In the genomic region with DNA sequence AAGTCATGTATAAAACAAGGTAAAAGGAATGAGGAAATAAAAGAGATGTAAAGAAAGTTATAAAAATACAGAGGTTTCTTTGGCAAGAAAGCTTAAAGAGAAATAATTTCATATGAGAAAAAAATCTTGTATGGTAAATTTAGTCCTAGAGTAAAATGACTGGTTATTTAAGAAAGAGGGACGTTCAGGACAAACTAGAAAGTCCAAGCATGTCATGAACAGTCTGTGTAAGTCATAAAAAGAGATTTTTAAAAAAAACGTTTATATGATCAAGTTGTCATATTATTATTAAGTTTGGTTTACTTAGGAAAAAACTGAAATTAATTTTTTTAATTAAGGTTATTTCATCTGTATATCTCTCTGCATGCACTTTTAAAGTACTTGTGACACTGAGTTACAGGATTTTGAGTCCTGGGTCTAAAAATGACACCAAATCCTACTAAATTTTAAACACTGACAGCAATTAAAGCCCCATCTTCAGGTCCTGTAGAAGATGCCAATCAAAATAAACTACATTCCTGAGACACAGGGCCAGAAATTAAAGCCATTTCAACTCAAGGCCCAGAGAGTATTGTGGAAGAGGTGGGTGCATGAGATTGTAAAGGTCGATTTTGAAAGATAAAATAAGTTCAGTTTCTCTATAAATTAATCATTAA, we compare ENCODE assay signal across 20 cellular contexts.
DNase-seq lines count a peak whose midpoint lies in the region; ATAC-seq, FAIRE-seq and TF ChIP-seq lines count a peak whose summit lies in the region.
"Had no signal": no experiment of that assay in that cellular context is flagged by ENCODE, and none has a peak within 500 bp of the region (broad histone marks: within the 10 kb centered on the region; RNA-seq: fewer than 3 reads in every experiment).

No MANE protein-coding gene starts in this region.

- H3K27me3 Mint-ChIP-seq in T-helper 17 cell, result no peaks in the 10 kb centered on the region
- H3K27me3 Mint-ChIP-seq: T-cell had no signal

- no peak overlapping the region for H3K27ac Mint-ChIP-seq in T-helper 17 cell
- H3K27ac Mint-ChIP-seq: T-cell had no signal

- CTCF ChIA-PET in HEK293 (lab: Yijun Ruan, JAX), result interaction anchor here (0.7 kb wide), 1 partner anchor 51 kb away, joined by 3 read pairs; no protein-coding TSS in a partner anchor

- DNase-seq in NCI-H2171 treated with DMSO at 0.1 percent for 48 hours (lab: John Stamatoyannopoulos, UW) (peak; percentile 4), NCI-H2171 (lab: John Stamatoyannopoulos, UW) (no peak), RPMI8226 (peak; percentile 12), Right ventricle myocardium inferior (ENCODE audit: missing footprints) (no peak), T-helper 17 cell (no peak)
- no peak for DNase-seq in stimulated activated CD4-positive, alpha-beta T cell treated with anti-CD3 and anti-CD28 coated beads, Interleukin-15, amount 100 ng/mL, for 24 hours
- DNase-seq: GDM1, GM23248, HCEC 1CT, NCI-H1105 treated with DMSO at 0.1 percent for 48 hours, NCI-H1694 treated with DMSO at 0.1 percent for 48 hours, NCI-H2107, NCI-H446 treated with DMSO at 0.1 percent for 48 hours, SHP77 treated with DMSO at 0.1 percent for 48 hours, T-cell had no signal

- H3K36me3 ChIP-seq in HEK293 (ENCODE audit: control insufficient read depth in 2 of 2, insufficient read depth in 1 of 2, low read length in 2 of 2), result peaks cover 0 to 7% of the 10 kb centered on the region in 2 experiments; a peak in 1 of 3 replicates

- H3K27ac ChIP-seq in HEK293 (ENCODE audit: extremely low read depth, low read depth, low read length), result no peak overlapping the region
- H3K27ac ChIP-seq: BLaER1 treated with 17β-estradiol and CSF1 and Interleukin-3, amounts not matched to agents 10 nM and 100 nM; GM23248 had no signal

- H3K36me3 Mint-ChIP-seq in T-helper 17 cell (ENCODE audit: low read depth), result peaks cover 8% of the 10 kb centered on the region

- H3K4me1 Mint-ChIP-seq in T-helper 17 cell, result peaks cover 11% of the 10 kb centered on the region
- H3K4me1 Mint-ChIP-seq: T-cell had no signal

- H3K4me3 Mint-ChIP-seq in T-helper 17 cell, result no peak overlapping the region
- H3K4me3 Mint-ChIP-seq: T-cell had no signal

- FAIRE-seq in islet of Langerhans (lab: Jason Lieb, UNC), result peak; percentile 73
- FAIRE-seq: D721Med had no signal

- H3K4me3 ChIP-seq in HEK293 (ENCODE audit: low read depth, low read length), result no peak overlapping the region
- H3K4me3 ChIP-seq: GM23248 had no signal

- no peak for TF ChIP-seq CTCF in HEK293 (tag by site-specific recombination; IDR thresholded peaks at IDR 0.05)

- POLR2A ChIA-PET in HEK293 (lab: Yijun Ruan, JAX), result no interaction called here

- intact Hi-C loops in Right ventricle myocardium inferior (cut with DNase I), result no loop called here

- no peaks in the 10 kb centered on the region for H3K9me3 ChIP-seq in HEK293 (ENCODE audit: control insufficient read depth, insufficient read depth, low read depth, low read length)
- H3K9me3 ChIP-seq in T-helper 17 cell (ENCODE audit: control insufficient read depth, low read length, poor library complexity, severe bottlenecking), result no peaks in the 10 kb centered on the region

- no peaks in the 10 kb centered on the region for H3K4me1 ChIP-seq in HEK293 (ENCODE audit: control insufficient read depth, insufficient read depth, low read length)
- H3K4me1 ChIP-seq: BLaER1 treated with 17β-estradiol and CSF1 and Interleukin-3, amounts not matched to agents 10 nM and 100 nM had no signal

- no peak for ATAC-seq in Right ventricle myocardium inferior
- no peak for ATAC-seq in T-helper 17 cell
- ATAC-seq: SK-N-SH treated with all-trans-retinoic acid at 6 μM for 48 hours, T-cell had no signal

TF ChIP-seq in HEK293, 187 proteins besides CTCF, POLR2A, EP300 and RAD21:
- TF ChIP-seq TRIM28 (IDR thresholded peaks at IDR 0.05; ENCODE audit: borderline replicate concordance, low read length) (peak; percentile 71), ZBTB6 (tag by site-specific recombination; IDR thresholded peaks at IDR 0.05) (no peak), ZNF549 (tag by site-specific recombination; IDR thresholded peaks at IDR 0.05) (peak; percentile 20; the same call in 1 of the 2 replicates), ZNF626 (tag by site-specific recombination; IDR thresholded peaks at IDR 0.05) (0 out of 2 replicates have a peak, but pooled peaks have one; percentile 74), KLF8 (tag by site-specific recombination; IDR thresholded peaks at IDR 0.05) (no peak), ZNF223 (tag by site-specific recombination; IDR thresholded peaks at IDR 0.05) (no peak), ZNF600 (tag by site-specific recombination; IDR thresholded peaks at IDR 0.05) (no peak), SETDB1 (IDR thresholded peaks at IDR 0.05; ENCODE audit: insufficient read length, low read length) (peak; percentile 100), ZNF692 (tag by site-specific recombination; IDR thresholded peaks at IDR 0.05) (no peak), ZNF350 (tag by site-specific recombination; IDR thresholded peaks at IDR 0.05) (peak; percentile 30; the same call in 1 of the 2 replicates)
- TF ChIP-seq, protein P1, sequence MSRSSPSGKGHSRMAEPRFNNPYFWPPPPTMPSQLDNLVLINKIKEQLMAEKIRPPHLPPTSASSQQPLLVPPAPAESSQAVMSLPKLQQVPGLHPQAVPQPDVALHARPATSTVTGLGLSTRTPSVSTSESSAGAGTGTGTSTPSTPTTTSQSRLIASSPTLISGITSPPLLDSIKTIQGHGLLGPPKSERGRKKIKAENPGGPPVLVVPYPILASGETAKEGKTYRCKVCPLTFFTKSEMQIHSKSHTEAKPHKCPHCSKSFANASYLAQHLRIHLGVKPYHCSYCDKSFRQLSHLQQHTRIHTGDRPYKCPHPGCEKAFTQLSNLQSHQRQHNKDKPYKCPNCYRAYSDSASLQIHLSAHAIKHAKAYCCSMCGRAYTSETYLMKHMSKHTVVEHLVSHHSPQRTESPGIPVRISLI (tag by site-specific recombination; IDR thresholded peaks at IDR 0.05), result 0 out of 2 replicates have a peak, but pooled peaks have one; percentile 29

Comparison
In these comparisons a context has a peak if more than half of its experiments do, and no peak if none do; other contexts are left out.
1. DNase-seq: peak in NCI-H2171 treated with DMSO at 0.1 percent for 48 hours (single experiment) and RPMI8226 (single experiment); none in NCI-H2171 (single experiment), Right ventricle myocardium inferior (single experiment), stimulated activated CD4-positive, alpha-beta T cell treated with anti-CD3 and anti-CD28 coated beads, Interleukin-15, amount 100 ng/mL, for 24 hours (single experiment) and T-helper 17 cell (0 of 3).